25 cellular contexts compared by ENCODE assay signal in genomic region chr2:160794926-160795325, GRCh38.
"Had no signal": no experiment of that assay in that cellular context is flagged by ENCODE, and none has a peak within 500 bp of the region (broad histone marks: within the 10 kb centered on the region; RNA-seq: fewer than 3 reads in every experiment).

No MANE protein-coding gene starts in this region.

- ATAC-seq: gastroesophageal sphincter; left cardiac atrium; left ventricle myocardium superior; naive thymus-derived CD4-positive, alpha-beta T cell; psoas muscle; right lobe of liver; stimulated activated memory B cell treated with anti-CD40 and anti-IgM and Interleukin-4, amounts not matched to agents 10 μg/mL and 1 μg/mL and 100 μg/mL, for 72 hours had no signal

- H3K9me3 ChIP-seq: colonic mucosa, esophagus squamous epithelium, neutrophil, psoas muscle, right lobe of liver, tibial artery, upper lobe of left lung, uterus had no signal

- H3K27me3 Mint-ChIP-seq: stimulated activated naive CD8-positive, alpha-beta T cell treated with anti-CD3 and anti-CD28 coated beads, Interleukin-15, Interleukin-2, amounts not matched to agents 100 ng/mL and 50 ng/mL, for 24 hours had no signal

- H3K9me3 Mint-ChIP-seq: stimulated activated naive CD8-positive, alpha-beta T cell treated with anti-CD3 and anti-CD28 coated beads, Interleukin-15, Interleukin-2, amounts not matched to agents 100 ng/mL and 50 ng/mL, for 24 hours had no signal

- H3K4me3 Mint-ChIP-seq: immature natural killer cell; naive thymus-derived CD4-positive, alpha-beta T cell; stimulated activated memory B cell treated with anti-CD40 and anti-IgM and Interleukin-4, amounts not matched to agents 10 μg/mL and 1 μg/mL and 100 μg/mL, for 72 hours; stimulated activated naive CD8-positive, alpha-beta T cell treated with anti-CD3 and anti-CD28 coated beads, Interleukin-15, Interleukin-2, amounts not matched to agents 100 ng/mL and 50 ng/mL, for 24 hours had no signal

- H3K4me1 Mint-ChIP-seq: immature natural killer cell; stimulated activated memory B cell treated with anti-CD40 and anti-IgM and Interleukin-4, amounts not matched to agents 10 μg/mL and 1 μg/mL and 100 μg/mL, for 72 hours had no signal

- H3K27ac Mint-ChIP-seq: immature natural killer cell; stimulated activated memory B cell treated with anti-CD40 and anti-IgM and Interleukin-4, amounts not matched to agents 10 μg/mL and 1 μg/mL and 100 μg/mL, for 72 hours; stimulated activated naive CD8-positive, alpha-beta T cell treated with anti-CD3 and anti-CD28 coated beads, Interleukin-15, Interleukin-2, amounts not matched to agents 100 ng/mL and 50 ng/mL, for 24 hours had no signal

- H3K27ac ChIP-seq: colonic mucosa, esophagus squamous epithelium, gastroesophageal sphincter, neutrophil, psoas muscle, right lobe of liver, spleen, tibial artery, upper lobe of left lung, uterus had no signal

- H3K4me3 ChIP-seq: colonic mucosa, esophagus squamous epithelium, gastroesophageal sphincter, lung, psoas muscle, right lobe of liver, spleen, tibial artery, upper lobe of left lung, uterus had no signal

- H3K36me3 ChIP-seq: colonic mucosa, esophagus squamous epithelium, gastroesophageal sphincter, neutrophil, right lobe of liver, spleen, tibial artery, upper lobe of left lung, uterus had no signal

- H3K4me1 ChIP-seq: colonic mucosa, gastroesophageal sphincter, psoas muscle, right lobe of liver, spleen, tibial artery, upper lobe of left lung, uterus had no signal

- H3K36me3 Mint-ChIP-seq: immature natural killer cell; stimulated activated memory B cell treated with anti-CD40 and anti-IgM and Interleukin-4, amounts not matched to agents 10 μg/mL and 1 μg/mL and 100 μg/mL, for 72 hours had no signal

- H3K27me3 ChIP-seq: colonic mucosa, esophagus squamous epithelium, gastroesophageal sphincter, neutrophil, right lobe of liver, spleen, tibial artery, upper lobe of left lung, uterus had no signal

- DNase-seq: colonic mucosa; dermis blood vessel endothelial cell; esophagus squamous epithelium; glutamatergic neuron; immature natural killer cell; kidney; left cardiac atrium; left ventricle myocardium superior; mesendoderm; naive thymus-derived CD4-positive, alpha-beta T cell; psoas muscle; retina; right lobe of liver; spleen; stimulated activated CD4-positive, alpha-beta T cell treated with anti-CD3 and anti-CD28 coated beads, Interleukin-15, amount 100 ng/mL, for 24 hours; stimulated activated CD4-positive, alpha-beta T cell treated with anti-CD3 and anti-CD28 coated beads, Interleukin-1b, Interleukin-23, amount 100 ng/mL, for 48 hours; stimulated activated CD4-positive, alpha-beta T cell treated with anti-CD3 and anti-CD28 coated beads, Interleukin-4, amount 100 ng/mL, for 24 hours; tibial artery; upper lobe of left lung; uterus had no signal
